9 cellular contexts compared by ENCODE assay signal in the genomic region with DNA sequence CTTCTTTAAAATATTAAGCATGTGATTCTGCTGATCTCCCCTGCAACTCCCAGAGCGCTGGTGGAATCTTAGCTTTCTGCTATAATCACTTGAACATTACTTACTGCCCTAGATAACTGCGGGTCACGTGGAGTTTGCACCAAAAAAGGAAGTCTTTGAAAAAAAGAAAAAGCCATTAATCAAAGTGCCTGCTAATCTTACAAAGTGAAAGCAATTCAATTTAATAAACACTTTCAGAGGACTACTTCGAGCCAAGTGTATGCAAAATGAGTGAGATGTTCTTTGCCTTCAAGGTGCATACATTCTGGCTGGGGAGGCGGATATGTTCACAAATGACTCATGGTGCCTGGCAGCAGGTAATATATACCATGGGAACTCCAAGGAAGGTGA.
DNase-seq lines count a peak whose midpoint lies in the region; ATAC-seq and TF ChIP-seq lines count a peak whose summit lies in the region.
"Had no signal": no experiment of that assay in that cellular context is flagged by ENCODE, and none has a peak within 500 bp of the region (broad histone marks: within the 10 kb centered on the region; RNA-seq: fewer than 3 reads in every experiment).

No MANE protein-coding gene starts in this region.

- dilution Hi-C loops in mammary epithelial cell (cut with HindIII; ENCODE audit: low sequenced_read_pairs) = no loop called here

- H3K4me3 ChIP-seq in AG04450 (ENCODE audit: low read depth, low read length) (peak overlapping the region; percentile 62), mammary epithelial cell (replicated peaks in 1 of 3; ENCODE audit: insufficient read depth in 1 of 3, low read depth in 2 of 3, low read length in 3 of 3) (peak overlapping the region in 1 of 3 experiments; percentile 52), mononuclear cell (ENCODE audit: low read length) (peak overlapping the region; percentile 18)

- peaks cover 6% of the 10 kb centered on the region for H3K27me3 ChIP-seq in AG04450 (ENCODE audit: control insufficient read depth, insufficient read depth, low read length)
- no peaks in the 10 kb centered on the region for H3K27me3 ChIP-seq in mammary epithelial cell (ENCODE audit: insufficient read depth, low read length)
- peaks cover 8% of the 10 kb centered on the region for H3K27me3 ChIP-seq in mononuclear cell (ENCODE audit: insufficient read depth, low read length)

- in situ Hi-C loops in mammary epithelial cell (cut with MboI; ENCODE audit: low sequenced_read_pairs in 2 of 2) = no loop called here

- peak; percentile 35 for ATAC-seq in HG03432 (IDR thresholded peaks at IDR 0.05; ENCODE audit: unreplicated experiment)

- peak overlapping the region; percentile 93 for H3K4me2 ChIP-seq in mammary epithelial cell (ENCODE audit: insufficient read depth, low read depth, low read length)

- TF ChIP-seq CTCF in AG04450 (IDR thresholded peaks at IDR 0.05; ENCODE audit: low read depth, low read length) (no peak), mammary epithelial cell (conservative IDR thresholded peaks at IDR 0.05 in 1 of 2, IDR thresholded peaks at IDR 0.05 in 1 of 2; ENCODE audit: extremely low read depth in 1 of 2, insufficient read depth in 1 of 2, low read depth in 1 of 2, low read length in 2 of 2) (no peak)

- POLR2A ChIA-PET in AG04450 (lab: Yijun Ruan, JAX) = no interaction called here

- H3K9me3 ChIP-seq in AG04450 (ENCODE audit: control insufficient read depth, insufficient read depth, low read length) (no peaks in the 10 kb centered on the region), mammary epithelial cell (replicated peaks; ENCODE audit: insufficient read depth, low read length) (no peaks in the 10 kb centered on the region), mononuclear cell (ENCODE audit: low read depth, low read length) (no peaks in the 10 kb centered on the region)

- H2AFZ ChIP-seq in mammary epithelial cell (ENCODE audit: low read depth, low read length) = peak overlapping the region; percentile 92

- intact Hi-C loops in mammary epithelial cell (cut with micrococcal nuclease) = loop anchor here (10.0 kb wide), 1 partner anchor 111 kb away; a partner anchor contains a TSS

- DNase-seq in AG04450 (ENCODE audit: low read depth, low spot score) (no peak), mammary epithelial cell (peak; percentile 2), NK-92 (lab: John Stamatoyannopoulos, UW; ENCODE audit: unreplicated experiment) (no peak), NCI-H748 treated with DMSO at 0.1 percent for 48 hours (lab: John Stamatoyannopoulos, UW) (no peak), GM03348 (ENCODE audit: low spot score) (no peak), KG1 (lab: John Stamatoyannopoulos, UW) (no peak)
- DNase-seq: activated CD8-positive, alpha-beta memory T cell treated with anti-CD3 and anti-CD28 coated beads, Interleukin-2, amount 50 U/mL, for 48 hours had no signal

- no peak overlapping the region for H3K9ac ChIP-seq in mammary epithelial cell (ENCODE audit: insufficient read depth, low read length)

- H3K4me1 ChIP-seq in mammary epithelial cell (ENCODE audit: insufficient read depth, low read length) (peaks cover 12% of the 10 kb centered on the region), mononuclear cell (ENCODE audit: insufficient read depth, low read length) (peaks cover 10% of the 10 kb centered on the region)

- no TSS peak for BruUV-seq in mammary epithelial cell (replicated peaks; lab: Mats Ljungman, UMichigan)

- no peaks in the 10 kb centered on the region for H4K20me1 ChIP-seq in mammary epithelial cell (ENCODE audit: insufficient read depth, low read length)

- H3K27ac ChIP-seq in AG04450 (ENCODE audit: low read depth, low read length) (no peak overlapping the region), mammary epithelial cell (ENCODE audit: insufficient read depth, low read depth, low read length) (no peak overlapping the region)

- WGBS in mammary epithelial cell (ENCODE audit: low coverage, missing lambda C conversion rate) = 50% methylated on average over 5 of the region's 5 CpGs

- CTCF ChIA-PET in AG04450 (lab: Charles Lee) (interaction anchor here (1.3 kb wide), 1 partner anchor 296 kb away, joined by 3 read pairs; no protein-coding TSS in a partner anchor), mammary epithelial cell (lab: Charles Lee; ENCODE audit: low non-redundant PET) (no interaction called here)

- no peaks in the 10 kb centered on the region for H3K36me3 ChIP-seq in mammary epithelial cell (ENCODE audit: insufficient read depth, low read length)

- no peaks in the 10 kb centered on the region for H3K79me2 ChIP-seq in mammary epithelial cell (ENCODE audit: insufficient read depth, low read length)
